Comparison of ENCODE assay signal across 8 cellular contexts in the genomic region with DNA sequence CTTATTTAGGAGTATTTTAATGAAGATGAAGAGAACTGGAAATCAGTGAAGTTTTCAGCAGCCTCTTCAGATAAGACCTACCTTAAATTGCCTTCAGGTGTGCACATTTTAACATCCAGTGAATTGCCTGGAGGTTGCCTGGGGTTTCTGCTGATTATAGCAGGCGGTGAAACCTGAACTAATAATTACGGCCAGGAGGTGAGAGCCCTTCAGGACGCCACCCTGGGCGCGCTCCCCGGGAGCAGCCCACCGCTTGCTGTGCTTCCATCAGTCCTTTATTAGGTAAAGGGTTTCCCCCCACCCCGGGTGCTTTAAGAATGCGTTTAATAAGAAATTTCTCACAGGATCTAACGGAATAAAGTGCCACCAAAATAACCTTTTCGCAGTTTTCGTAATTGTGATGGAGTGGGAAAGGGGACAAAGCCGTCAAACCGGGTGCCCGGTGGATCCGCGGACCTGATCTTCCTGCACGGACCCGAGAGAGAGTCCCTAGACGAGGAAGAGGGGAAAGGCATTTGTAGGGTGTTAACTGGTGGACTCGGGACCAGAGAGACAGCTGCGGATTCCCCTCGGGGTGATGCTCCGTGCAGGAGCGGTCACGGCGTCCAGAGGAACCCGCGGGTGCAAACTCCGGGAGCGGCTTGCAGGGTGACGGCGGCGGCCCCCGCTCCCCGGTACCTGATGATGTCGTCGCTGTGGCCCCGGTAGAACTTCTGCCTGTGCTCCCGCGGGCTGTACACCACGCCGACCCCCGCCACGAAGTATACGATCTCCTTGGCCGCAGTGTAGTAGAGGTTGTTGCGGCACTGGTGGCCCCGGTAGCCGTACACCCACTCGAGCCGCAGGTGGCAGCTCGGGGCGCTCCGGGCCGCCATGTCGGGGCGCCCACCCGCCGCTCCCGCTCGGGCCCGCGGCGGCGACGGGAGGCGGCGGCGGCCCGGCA. TPM values are rescaled to one million over a fixed set of nuclear protein-coding genes. Genes with fewer than 3 reads are reported as not detected.
DNase-seq lines count a peak whose midpoint lies in the region; ATAC-seq, FAIRE-seq and TF ChIP-seq lines count a peak whose summit lies in the region.

No MANE protein-coding gene starts in this region.

- 0 out of 2 replicates have a peak, but pooled peaks cover 1% of the 10 kb centered on the region for H3K9me2 ChIP-seq in GM23338 (ENCODE audit: insufficient read depth)

- TF ChIP-seq CTCF in CD14-positive monocyte (IDR thresholded peaks at IDR 0.05) (no peak), GM23338 (conservative IDR thresholded peaks at IDR 0.05; ENCODE audit: low read depth in 2 of 2) (no peak), astrocyte of the spinal cord (IDR thresholded peaks at IDR 0.05; ENCODE audit: low read depth, low read length) (no peak), spleen (IDR thresholded peaks at IDR 0.05 in 8 of 11, conservative IDR thresholded peaks at IDR 0.05 in 3 of 11) (no peak)

- no peaks in the 10 kb centered on the region for H4K20me1 ChIP-seq in GM23338 (replicated peaks; ENCODE audit: insufficient read depth)

- H3K36me3 ChIP-seq in GM23338 (ENCODE audit: insufficient read depth) (no peaks in the 10 kb centered on the region), spleen (no peaks in the 10 kb centered on the region)

- in situ Hi-C loops in astrocyte of the spinal cord (cut with HindIII; ENCODE audit: low sequenced_read_pairs), result no loop called here

- H3K9me3 ChIP-seq in spleen, result no peaks in the 10 kb centered on the region

- peaks cover 4% of the 10 kb centered on the region; the same call in 1 of the 2 replicates for H3K4me1 ChIP-seq in GM23338 (ENCODE audit: insufficient read depth)
- H3K4me1 ChIP-seq in spleen, result peaks cover 0 to 21% (median 16%) of the 10 kb centered on the region in 6 donors

- WGBS in spleen, 5 donors, result 2 to 10% (median 3%) methylated on average over 22 to 71 of the region's 71 CpGs

- H3K4me3 ChIP-seq in GM23338, result peak overlapping the region; percentile 73
- peak overlapping the region; percentile 57 for H3K4me3 ChIP-seq in astrocyte of the spinal cord (ENCODE audit: low read depth, low read length)
- H3K4me3 ChIP-seq in spleen, result peak overlapping the region; percentile 53 to 85 (median 59)

- H2AFZ ChIP-seq in GM23338, result peak overlapping the region; percentile 98

- H3K27ac Mint-ChIP-seq in CD14-positive monocyte, result peak overlapping the region in 2 of 7 donors; percentile 30 to 45
- no peak overlapping the region for H3K27ac Mint-ChIP-seq in GM23338

- DNase-seq in CD14-positive monocyte (ENCODE audit: low spot score) (no peak), GM23338 (ENCODE audit: low spot score) (peak; percentile 35), NCI-H748 treated with DMSO at 0.1 percent for 48 hours (lab: John Stamatoyannopoulos, UW) (peak; percentile 70), astrocyte of the spinal cord (ENCODE audit: low read depth, low spot score) (no peak), iPS-NIHi7 (ENCODE audit: extremely low spot score) (peak; percentile 15), spleen (peak; percentile 90), RCC 7860 (ENCODE audit: low spot score) (no peak), Kasumi-1 (lab: John Stamatoyannopoulos, UW) (no peak)

- peaks cover 53% of the 10 kb centered on the region for H3K27me3 ChIP-seq in GM23338 (ENCODE audit: insufficient read depth)
- peaks cover 0 to 34% (median 0%) of the 10 kb centered on the region in 7 donors for H3K27me3 ChIP-seq in spleen (replicated peaks in 1 of 7)

- no peaks in the 10 kb centered on the region for H3K79me2 ChIP-seq in GM23338 (replicated peaks; ENCODE audit: insufficient read depth)

- H3K27me3 Mint-ChIP-seq in CD14-positive monocyte (ENCODE audit: low read depth in 3 of 3), result peaks cover 39 to 62% (median 51%) of the 10 kb centered on the region in 3 donors
- peaks cover 29% of the 10 kb centered on the region for H3K27me3 Mint-ChIP-seq in GM23338 (ENCODE audit: insufficient read depth, low read depth, poor library complexity)

- peak; percentile 17 for ATAC-seq in GM23338

- H3K9me3 Mint-ChIP-seq in CD14-positive monocyte, result peaks cover 0 to 15% (median 6%) of the 10 kb centered on the region in 7 donors
- H3K9me3 Mint-ChIP-seq in GM23338, result no peaks in the 10 kb centered on the region; the same call in 2 of the 3 replicates

- intact Hi-C loops in CD14-positive monocyte (cut with micrococcal nuclease) (no loop called here), spleen (cut with DNase I; ENCODE audit: low total_unique reads) (no loop called here)

- no peak for FAIRE-seq in RCC 7860 (lab: Jason Lieb, UNC)

- H3K36me3 Mint-ChIP-seq in CD14-positive monocyte (no peaks in the 10 kb centered on the region), GM23338 (ENCODE audit: low read depth) (no peaks in the 10 kb centered on the region)

- H3K4me3 Mint-ChIP-seq in CD14-positive monocyte (peak overlapping the region; percentile 80 to 86), GM23338 (peak overlapping the region; percentile 83)

- no peaks in the 10 kb centered on the region for H3F3A ChIP-seq in GM23338 (replicated peaks; ENCODE audit: low read depth)

- H3K4me2 ChIP-seq in GM23338, result peak overlapping the region; percentile 80

- H3K4me1 Mint-ChIP-seq in CD14-positive monocyte (peaks cover 13% of the 10 kb centered on the region), GM23338 (no peaks in the 10 kb centered on the region)

- no peak for TF ChIP-seq POLR2A in spleen (IDR thresholded peaks at IDR 0.05)

- H3K27ac ChIP-seq in GM23338 (ENCODE audit: low read depth) (no peak overlapping the region), spleen (peak overlapping the region; percentile 70 to 91 (median 86))

TF ChIP-seq in GM23338, 12 proteins besides CTCF, POLR2A, EP300 and RAD21:
- TF ChIP-seq CREB1 (CRISPR knock-in tag; IDR thresholded peaks at IDR 0.05; ENCODE audit: low read depth) (no peak), EZH2 (IDR thresholded peaks at IDR 0.05; ENCODE audit: low read depth, unreplicated experiment) (peak; percentile 81)
TF ChIP-seq in GM23338: peak in this region for 1.

RNA-seq across cellular contexts. Expression of gene EML5, which starts 0.9 kb away (rescaled TPM):
- not detected for polyA plus RNA-seq in CD14-positive monocyte
- total RNA-seq in GM23338 (2014; rRNA removed; shearing (Covaris generic)), result 1.0 and 1.6 TPM in 2 replicates
- polyA plus RNA-seq in GM23338 (2016; fragmentation: Nextera tagmentation; extraction: Ambion mirVana), result 0.16 and 0.18 TPM in 2 replicates
- total RNA-seq in spleen, result 1 to 10 TPM; 1.8 to 3.8 (median 2.7) TPM
- polyA plus RNA-seq in spleen, result under 1 TPM; 0.21 to 0.38 (median 0.37) TPM

RNA-seq across cellular contexts. Expression of gene TTC8, which starts 32.6 kb away (rescaled TPM):
- 1 to 10 TPM; 2.3 to 3.7 TPM for polyA plus RNA-seq in CD14-positive monocyte
- 10.5 and 15.0 TPM in 2 replicates for total RNA-seq in GM23338 (2014; rRNA removed; shearing (Covaris generic))
- polyA plus RNA-seq in GM23338 (2016; fragmentation: Nextera tagmentation; extraction: Ambion mirVana), result 7.1 and 7.5 TPM in 2 replicates
- 10 to 100 TPM; 10.4 to 23.6 (median 17.6) TPM for total RNA-seq in spleen
- 1 to 10 TPM; 4.5 to 9.2 (median 7.4) TPM for polyA plus RNA-seq in spleen

Comparison
In these comparisons a context has a peak if more than half of its experiments do, and no peak if none do; other contexts are left out.
1. DNase-seq: peak in GM23338 (single experiment), NCI-H748 treated with DMSO at 0.1 percent for 48 hours (single experiment), iPS-NIHi7 (single experiment) and spleen (single experiment); none in CD14-positive monocyte (single experiment), astrocyte of the spinal cord (single experiment), RCC 7860 (single experiment) and Kasumi-1 (0 of 2).
2. Peak in every context shown above with its lines, with median percentiles within 50 percentile points of each other: H3K4me3 ChIP-seq.